ENCODE assay signal across 20 cellular contexts in genomic region chr5:168609806-168610482, GRCh38.
"Had no signal": no experiment of that assay in that cellular context is flagged by ENCODE, and none has a peak within 500 bp of the region (broad histone marks: within the 10 kb centered on the region; RNA-seq: fewer than 3 reads in every experiment).

No MANE protein-coding gene starts in this region.

- H3K27me3 ChIP-seq: colonic mucosa had no signal

- H3K4me1 ChIP-seq: colonic mucosa, lower lobe of right lung had no signal

- H3K27ac ChIP-seq: colonic mucosa, lower lobe of right lung had no signal

- H3K36me3 ChIP-seq: colonic mucosa, lower lobe of right lung had no signal

- H3K4me3 ChIP-seq: colonic mucosa, lower lobe of right lung had no signal

- DNase-seq: activated B cell treated with CpG ODN at 0.5 μM for 24 hours; activated CD4-positive, alpha-beta memory T cell treated with anti-CD3 and anti-CD28 coated beads, Interleukin-2, amount 10 ng/mL, durations not matched to agents 7 days and 5 days; activated CD4-positive, alpha-beta T cell treated with anti-CD3 and anti-CD28 coated beads for 4 hours; activated CD8-positive, alpha-beta memory T cell treated with anti-CD3 and anti-CD28 coated beads, Interleukin-2, amount 10 ng/mL, durations not matched to agents 7 days and 5 days; activated naive CD4-positive, alpha-beta T cell treated with anti-CD3 and anti-CD28 coated beads for 36 hours; activated T-cell treated with anti-CD3 and anti-CD28 coated beads, Interleukin-2, amount 50 U/mL, for 1 hour; aorta; colonic mucosa; endodermal cell; erythroblast; foreskin melanocyte; glutamatergic neuron; hippocampal formation; islet precursor cell; lower lobe of right lung; stimulated activated CD4-positive, alpha-beta T cell treated with anti-CD3 and anti-CD28 coated beads, Interleukin-12 subunit alpha, Interleukin-12 subunit beta, amount 100 ng/mL, for 4 hours; stimulated activated CD4-positive, alpha-beta T cell treated with anti-CD3 and anti-CD28 coated beads, Interleukin-1b, Interleukin-23, amount 100 ng/mL, for 48 hours; stimulated activated CD8-positive, alpha-beta memory T cell treated with anti-CD3 and anti-CD28 coated beads, Interleukin-4, amount 100 ng/mL, for 48 hours; stimulated activated naive CD4-positive, alpha-beta T cell; T-helper 9 cell had no signal

- ATAC-seq: activated CD8-positive, alpha-beta memory T cell treated with anti-CD3 and anti-CD28 coated beads, Interleukin-2, amount 10 ng/mL, durations not matched to agents 7 days and 5 days; lower lobe of right lung had no signal

- H3K9me3 ChIP-seq: colonic mucosa, lower lobe of right lung had no signal
